ENCODE assay signal across 1 cellular context in the genomic region with DNA sequence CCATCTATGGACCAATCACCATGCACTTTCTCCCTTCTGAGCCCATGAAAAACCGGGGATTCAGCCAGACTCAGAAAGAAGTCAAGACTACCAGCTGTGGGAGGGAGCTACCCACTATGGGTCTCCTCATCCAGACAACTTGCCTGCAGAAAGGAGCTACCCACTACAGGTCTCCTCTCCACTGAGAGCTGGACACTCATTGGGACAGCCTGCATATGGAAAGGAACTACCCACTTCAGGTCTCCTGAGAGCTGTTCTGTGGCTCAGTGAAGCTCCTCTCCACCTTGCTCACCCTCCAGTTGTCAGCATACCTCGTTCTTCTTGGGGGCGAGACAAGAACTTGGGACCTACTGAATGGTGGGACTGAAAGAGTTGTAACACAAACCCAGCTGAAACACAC.
TF ChIP-seq lines count a peak whose summit lies in the region.

No MANE protein-coding gene starts in this region.

TF ChIP-seq in WTC11, 78 proteins besides CTCF, POLR2A, EP300 and RAD21 (continued from another document):
- TF ChIP-seq PRDM15 (CRISPR knock-in tag; IDR thresholded peaks at IDR 0.05) = no peak
- no peak for TF ChIP-seq RELA (CRISPR knock-in tag; IDR thresholded peaks at IDR 0.05; ENCODE audit: borderline replicate concordance)
- TF ChIP-seq, protein P1, sequence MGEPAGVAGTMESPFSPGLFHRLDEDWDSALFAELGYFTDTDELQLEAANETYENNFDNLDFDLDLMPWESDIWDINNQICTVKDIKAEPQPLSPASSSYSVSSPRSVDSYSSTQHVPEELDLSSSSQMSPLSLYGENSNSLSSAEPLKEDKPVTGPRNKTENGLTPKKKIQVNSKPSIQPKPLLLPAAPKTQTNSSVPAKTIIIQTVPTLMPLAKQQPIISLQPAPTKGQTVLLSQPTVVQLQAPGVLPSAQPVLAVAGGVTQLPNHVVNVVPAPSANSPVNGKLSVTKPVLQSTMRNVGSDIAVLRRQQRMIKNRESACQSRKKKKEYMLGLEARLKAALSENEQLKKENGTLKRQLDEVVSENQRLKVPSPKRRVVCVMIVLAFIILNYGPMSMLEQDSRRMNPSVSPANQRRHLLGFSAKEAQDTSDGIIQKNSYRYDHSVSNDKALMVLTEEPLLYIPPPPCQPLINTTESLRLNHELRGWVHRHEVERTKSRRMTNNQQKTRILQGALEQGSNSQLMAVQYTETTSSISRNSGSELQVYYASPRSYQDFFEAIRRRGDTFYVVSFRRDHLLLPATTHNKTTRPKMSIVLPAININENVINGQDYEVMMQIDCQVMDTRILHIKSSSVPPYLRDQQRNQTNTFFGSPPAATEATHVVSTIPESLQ (CRISPR knock-in tag; IDR thresholded peaks at IDR 0.05) = no peak
- no peak for TF ChIP-seq ZNF121 (CRISPR knock-in tag; IDR thresholded peaks at IDR 0.05)
- TF ChIP-seq ATF1 (CRISPR knock-in tag; IDR thresholded peaks at IDR 0.05) = no peak
- TF ChIP-seq, protein P2, sequence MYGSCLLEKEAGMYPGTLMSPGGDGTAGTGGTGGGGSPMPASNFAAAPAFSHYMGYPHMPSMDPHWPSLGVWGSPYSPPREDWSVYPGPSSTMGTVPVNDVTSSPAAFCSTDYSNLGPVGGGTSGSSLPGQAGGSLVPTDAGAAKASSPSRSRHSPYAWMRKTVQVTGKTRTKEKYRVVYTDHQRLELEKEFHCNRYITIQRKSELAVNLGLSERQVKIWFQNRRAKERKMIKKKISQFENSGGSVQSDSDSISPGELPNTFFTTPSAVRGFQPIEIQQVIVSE (CRISPR knock-in tag; IDR thresholded peaks at IDR 0.05; ENCODE audit: borderline replicate concordance) = no peak
- TF ChIP-seq, protein P3, sequence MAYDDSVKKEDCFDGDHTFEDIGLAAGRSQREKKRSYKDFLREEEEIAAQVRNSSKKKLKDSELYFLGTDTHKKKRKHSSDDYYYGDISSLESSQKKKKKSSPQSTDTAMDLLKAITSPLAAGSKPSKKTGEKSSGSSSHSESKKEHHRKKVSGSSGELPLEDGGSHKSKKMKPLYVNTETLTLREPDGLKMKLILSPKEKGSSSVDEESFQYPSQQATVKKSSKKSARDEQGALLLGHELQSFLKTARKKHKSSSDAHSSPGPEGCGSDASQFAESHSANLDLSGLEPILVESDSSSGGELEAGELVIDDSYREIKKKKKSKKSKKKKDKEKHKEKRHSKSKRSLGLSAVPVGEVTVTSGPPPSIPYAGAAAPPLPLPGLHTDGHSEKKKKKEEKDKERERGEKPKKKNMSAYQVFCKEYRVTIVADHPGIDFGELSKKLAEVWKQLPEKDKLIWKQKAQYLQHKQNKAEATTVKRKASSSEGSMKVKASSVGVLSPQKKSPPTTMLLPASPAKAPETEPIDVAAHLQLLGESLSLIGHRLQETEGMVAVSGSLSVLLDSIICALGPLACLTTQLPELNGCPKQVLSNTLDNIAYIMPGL (CRISPR knock-in tag; IDR thresholded peaks at IDR 0.05) = no peak
- TF ChIP-seq MXD4 (CRISPR knock-in tag; IDR thresholded peaks at IDR 0.05; ENCODE audit: borderline replicate concordance) = no peak
